Comparison of ENCODE assay signal across 25 cellular contexts in the genomic region with DNA sequence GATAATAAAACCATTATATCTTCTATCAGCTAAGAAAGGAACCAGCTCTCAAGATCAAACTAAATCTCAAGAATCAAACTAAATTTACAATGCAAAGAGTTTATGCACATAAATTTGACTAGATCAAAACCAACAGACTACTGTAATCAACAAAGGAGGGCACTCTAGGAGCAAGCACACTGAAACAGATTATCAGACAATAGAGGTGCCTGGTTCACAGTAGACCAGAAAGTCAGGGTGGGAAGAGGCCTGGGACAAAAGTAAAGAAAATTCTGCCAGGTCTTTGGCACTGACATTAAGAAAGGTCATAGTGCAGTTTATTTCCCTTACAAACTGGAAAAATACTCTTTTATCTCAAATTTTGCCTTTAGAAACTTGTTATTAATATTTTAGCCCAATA.
DNase-seq lines count a peak whose midpoint lies in the region; ATAC-seq and TF ChIP-seq lines count a peak whose summit lies in the region.
"Had no signal": no experiment of that assay in that cellular context is flagged by ENCODE, and none has a peak within 500 bp of the region (broad histone marks: within the 10 kb centered on the region; RNA-seq: fewer than 3 reads in every experiment).

No MANE protein-coding gene starts in this region.

- intact Hi-C loops in PC-3 (cut with micrococcal nuclease): no loop called here
- intact Hi-C loops in spleen (cut with DNase I; ENCODE audit: low total_unique reads): no loop called here

- no peak overlapping the region for H3K4me2 ChIP-seq in PC-3 (ENCODE audit: low read length)
- H3K4me2 ChIP-seq: PC-9 had no signal

- no peaks in the 10 kb centered on the region for H3K4me1 ChIP-seq in NT2/D1 (ENCODE audit: insufficient read depth, insufficient read length)
- no peaks in the 10 kb centered on the region for H3K4me1 ChIP-seq in PC-3 (ENCODE audit: insufficient read depth, low read length)
- peaks cover 0 to 8% (median 0%) of the 10 kb centered on the region in 6 donors for H3K4me1 ChIP-seq in spleen
- H3K4me1 ChIP-seq: Caco-2, SJSA1 had no signal

- no peak for TF ChIP-seq POLR2A in spleen (IDR thresholded peaks at IDR 0.05)

- no peak for ATAC-seq in activated T-cell treated with anti-CD3 and anti-CD28 coated beads, Interleukin-2, amount 50 U/mL, for 72 hours (replicated peaks in 1 of 2)
- ATAC-seq in PC-3: no peak
- ATAC-seq: CD8-positive, alpha-beta T cell; Right ventricle myocardium inferior had no signal

- H3F3A ChIP-seq in PC-3 (ENCODE audit: low read length, unreplicated experiment): peaks cover 5% of the 10 kb centered on the region

- H2AFZ ChIP-seq in PC-3 (ENCODE audit: low read length): no peak overlapping the region
- H2AFZ ChIP-seq: PC-9 had no signal

- POLR2A ChIA-PET in PC-3 (lab: Charles Lee; ENCODE audit: unreplicated experiment): no interaction called here

- no peaks in the 10 kb centered on the region for H3K79me2 ChIP-seq in PC-3 (ENCODE audit: low read length)

- H3K36me3 ChIP-seq in NT2/D1 (ENCODE audit: insufficient read depth, insufficient read length, low read length) (peaks cover 9% of the 10 kb centered on the region), PC-3 (ENCODE audit: low read depth, low read length) (peaks cover 5% of the 10 kb centered on the region; the same call in 1 of the 2 replicates), spleen (peaks cover 0 to 30% (median 7%) of the 10 kb centered on the region in 6 donors)

- no peaks in the 10 kb centered on the region for H3K27me3 Mint-ChIP-seq in activated T-cell treated with anti-CD3 and anti-CD28 coated beads, Interleukin-2, amount 50 U/mL, for 72 hours (ENCODE audit: low read depth)
- H3K27me3 Mint-ChIP-seq in activated T-cell treated with anti-CD3 and anti-CD28 coated beads, Interleukin-2, amount 50 U/mL, for 24 hours: no peaks in the 10 kb centered on the region
- H3K27me3 Mint-ChIP-seq in endothelial cell (ENCODE audit: unreplicated experiment) (no peaks in the 10 kb centered on the region), progenitor cell of endocrine pancreas (no peaks in the 10 kb centered on the region)
- H3K27me3 Mint-ChIP-seq: B cell had no signal

- H3K4me3 ChIP-seq in NT2/D1 (ENCODE audit: insufficient read length, low read depth) (no peak overlapping the region), PC-3 (ENCODE audit: low read length) (no peak overlapping the region), spleen (no peak overlapping the region)
- H3K4me3 ChIP-seq: PC-9, SJSA1 had no signal

- no peaks in the 10 kb centered on the region for H3K4me1 Mint-ChIP-seq in activated T-cell treated with anti-CD3 and anti-CD28 coated beads, Interleukin-2, amount 50 U/mL, for 72 hours (ENCODE audit: low read depth)
- H3K4me1 Mint-ChIP-seq in activated T-cell treated with anti-CD3 and anti-CD28 coated beads, Interleukin-2, amount 50 U/mL, for 24 hours (ENCODE audit: low read depth): peaks cover 16% of the 10 kb centered on the region
- no peaks in the 10 kb centered on the region for H3K4me1 Mint-ChIP-seq in endothelial cell (ENCODE audit: unreplicated experiment)
- peaks cover 15% of the 10 kb centered on the region for H3K4me1 Mint-ChIP-seq in progenitor cell of endocrine pancreas (ENCODE audit: low read depth)

- no peak for DNase-seq in activated T-cell treated with anti-CD3 and anti-CD28 coated beads, Interleukin-2, amount 50 U/mL, for 72 hours
- no peak for DNase-seq in activated T-cell treated with anti-CD3 and anti-CD28 coated beads, Interleukin-2, amount 50 U/mL, for 24 hours
- peak; percentile 3 for DNase-seq in NT2/D1 (ENCODE audit: low read depth, low spot score)
- no peak for DNase-seq in endothelial cell (ENCODE audit: low spot score)
- no peak for DNase-seq in progenitor cell of endocrine pancreas (ENCODE audit: low spot score, unreplicated experiment)
- DNase-seq in GM19240 (ENCODE audit: insufficient read length, low spot score): no peak
- DNase-seq in PC-3: no peak
- DNase-seq in spleen: no peak
- DNase-seq: Caco-2; CD8-positive, alpha-beta T cell; KBM-7; MV-4-11; NCI-H1105; NCI-H1436 treated with DMSO at 0.1 percent for 48 hours; NCI-H187 treated with DMSO at 0.1 percent for 48 hours; NCI-H2171 treated with DMSO at 0.1 percent for 48 hours; NCI-H345; NCI-H510A treated with DMSO at 0.1 percent for 48 hours; NCI-H774; PC-9 had no signal

- no peak overlapping the region for H3K27ac ChIP-seq in PC-3 (ENCODE audit: low read length)
- no peak overlapping the region for H3K27ac ChIP-seq in spleen
- H3K27ac ChIP-seq: 22Rv1, C4-2B, PC-9, SJSA1 had no signal

- H3K27me3 ChIP-seq in NT2/D1 (ENCODE audit: insufficient read depth, insufficient read length) (no peaks in the 10 kb centered on the region), PC-3 (ENCODE audit: low read length) (no peaks in the 10 kb centered on the region), spleen (replicated peaks in 1 of 7) (no peaks in the 10 kb centered on the region)
- H3K27me3 ChIP-seq: SJSA1 had no signal

- no TSS peak for BruUV-seq in PC-3 (replicated peaks; lab: Mats Ljungman, UMichigan)

- peak overlapping the region; percentile 35 for H3K27ac Mint-ChIP-seq in activated T-cell treated with anti-CD3 and anti-CD28 coated beads, Interleukin-2, amount 50 U/mL, for 72 hours
- H3K27ac Mint-ChIP-seq in activated T-cell treated with anti-CD3 and anti-CD28 coated beads, Interleukin-2, amount 50 U/mL, for 24 hours: no peak overlapping the region
- peak overlapping the region; percentile 18 for H3K27ac Mint-ChIP-seq in endothelial cell (ENCODE audit: unreplicated experiment)
- peak overlapping the region; percentile 24 for H3K27ac Mint-ChIP-seq in progenitor cell of endocrine pancreas
- H3K27ac Mint-ChIP-seq: B cell; CD8-positive, alpha-beta T cell had no signal

- H3K9me3 Mint-ChIP-seq in activated T-cell treated with anti-CD3 and anti-CD28 coated beads, Interleukin-2, amount 50 U/mL, for 72 hours: no peaks in the 10 kb centered on the region
- H3K9me3 Mint-ChIP-seq in activated T-cell treated with anti-CD3 and anti-CD28 coated beads, Interleukin-2, amount 50 U/mL, for 24 hours: no peaks in the 10 kb centered on the region
- H3K9me3 Mint-ChIP-seq in endothelial cell (ENCODE audit: unreplicated experiment) (no peaks in the 10 kb centered on the region), progenitor cell of endocrine pancreas (ENCODE audit: low read depth) (no peaks in the 10 kb centered on the region)
- H3K9me3 Mint-ChIP-seq: CD8-positive, alpha-beta T cell had no signal

- TF ChIP-seq CTCF in endothelial cell (IDR thresholded peaks at IDR 0.05; ENCODE audit: unreplicated experiment) (no peak), progenitor cell of endocrine pancreas (IDR thresholded peaks at IDR 0.05; ENCODE audit: unreplicated experiment) (no peak), PC-3 (conservative IDR thresholded peaks at IDR 0.05; ENCODE audit: low read depth, low read length) (no peak), spleen (IDR thresholded peaks at IDR 0.05 in 8 of 11, conservative IDR thresholded peaks at IDR 0.05 in 3 of 11) (no peak)

- H3K9me3 ChIP-seq in NT2/D1 (ENCODE audit: insufficient read depth, low read length): no peaks in the 10 kb centered on the region
- no peaks in the 10 kb centered on the region for H3K9me3 ChIP-seq in PC-3 (ENCODE audit: low read length)
- no peaks in the 10 kb centered on the region for H3K9me3 ChIP-seq in spleen
- H3K9me3 ChIP-seq: Caco-2, SJSA1 had no signal

- CTCF ChIA-PET in PC-3 (lab: Charles Lee): no interaction called here

- 0 out of 2 replicates have a peak, but pooled peaks cover 4% of the 10 kb centered on the region for H4K20me1 ChIP-seq in PC-3 (ENCODE audit: low read length)

- H3K4me3 Mint-ChIP-seq in activated T-cell treated with anti-CD3 and anti-CD28 coated beads, Interleukin-2, amount 50 U/mL, for 72 hours: no peak overlapping the region
- H3K4me3 Mint-ChIP-seq in activated T-cell treated with anti-CD3 and anti-CD28 coated beads, Interleukin-2, amount 50 U/mL, for 24 hours: no peak overlapping the region
- H3K4me3 Mint-ChIP-seq in endothelial cell (ENCODE audit: unreplicated experiment): no peak overlapping the region
- H3K4me3 Mint-ChIP-seq in progenitor cell of endocrine pancreas (ENCODE audit: low read depth): no peak overlapping the region
- H3K4me3 Mint-ChIP-seq: B cell; CD8-positive, alpha-beta T cell had no signal

- no peaks in the 10 kb centered on the region for H3K9me2 ChIP-seq in PC-3 (replicated peaks; ENCODE audit: low read length)

- no peaks in the 10 kb centered on the region for H3K36me3 Mint-ChIP-seq in activated T-cell treated with anti-CD3 and anti-CD28 coated beads, Interleukin-2, amount 50 U/mL, for 72 hours (ENCODE audit: insufficient read depth in 2 of 2)
- peaks cover 18% of the 10 kb centered on the region for H3K36me3 Mint-ChIP-seq in activated T-cell treated with anti-CD3 and anti-CD28 coated beads, Interleukin-2, amount 50 U/mL, for 24 hours (ENCODE audit: low read depth)
- peaks cover 7% of the 10 kb centered on the region for H3K36me3 Mint-ChIP-seq in endothelial cell (ENCODE audit: low read depth, unreplicated experiment)
- H3K36me3 Mint-ChIP-seq in progenitor cell of endocrine pancreas (ENCODE audit: insufficient read depth): no peaks in the 10 kb centered on the region

- no peak overlapping the region for H3K9ac ChIP-seq in NT2/D1 (ENCODE audit: insufficient read length, low read depth)
- no peak overlapping the region for H3K9ac ChIP-seq in PC-3 (ENCODE audit: low read length)
